In the genomic region with DNA sequence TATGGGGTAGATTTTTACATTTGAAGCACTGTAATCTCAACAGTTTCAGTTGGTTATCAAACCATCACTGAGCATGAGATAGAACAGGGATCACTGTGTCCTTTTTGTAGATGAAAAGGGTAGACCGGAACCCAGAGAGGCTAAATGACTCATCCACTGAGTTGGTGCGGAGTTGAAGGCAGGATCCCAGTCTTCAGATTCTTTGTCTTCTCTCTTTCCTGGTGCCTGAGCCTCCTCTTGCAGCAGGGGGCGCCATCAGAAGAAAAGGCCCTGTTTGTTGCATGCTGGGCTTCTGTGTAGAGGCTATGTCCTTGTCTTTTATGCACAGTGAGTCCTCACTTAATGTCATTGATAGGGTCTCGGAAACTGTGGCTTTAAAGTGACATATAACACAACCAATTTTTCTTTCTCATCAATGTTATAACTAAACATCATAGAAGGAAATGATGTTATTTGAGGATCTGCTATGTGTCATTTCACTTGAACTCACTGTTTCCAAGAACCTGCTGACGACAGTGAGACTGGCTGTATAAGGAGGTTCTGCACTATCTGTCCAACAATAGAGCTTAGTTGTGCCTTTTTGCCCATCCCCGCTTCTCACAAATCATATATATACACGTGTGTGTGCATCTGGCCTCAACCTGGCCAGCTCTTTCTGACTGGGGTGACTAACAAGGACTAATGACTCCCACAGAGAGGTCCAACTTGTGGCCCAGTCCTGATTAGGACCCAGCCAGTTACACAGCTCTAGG, we compare ENCODE assay signal across 7 cellular contexts. TPM values are rescaled to one million over a fixed set of nuclear protein-coding genes. Genes with fewer than 3 reads are reported as not detected.
DNase-seq lines count a peak whose midpoint lies in the region; ATAC-seq and TF ChIP-seq lines count a peak whose summit lies in the region.

No MANE protein-coding gene starts in this region.

- H3K4me3 Mint-ChIP-seq in T-cell: peak overlapping the region in 1 of 3 donors; percentile 28
- H3K4me3 Mint-ChIP-seq in activated naive CD8-positive, alpha-beta T cell treated with anti-CD3 and anti-CD28 coated beads, Interleukin-2, amount 50 U/mL, for 24 hours: peak overlapping the region; percentile 19

- H3K27ac Mint-ChIP-seq in T-cell: peak overlapping the region; percentile 29 to 74
- H3K27ac Mint-ChIP-seq in activated naive CD8-positive, alpha-beta T cell treated with anti-CD3 and anti-CD28 coated beads, Interleukin-2, amount 50 U/mL, for 24 hours: peak overlapping the region; percentile 90

- H3K27me3 Mint-ChIP-seq in T-cell: no peaks in the 10 kb centered on the region
- H3K27me3 Mint-ChIP-seq in activated naive CD8-positive, alpha-beta T cell treated with anti-CD3 and anti-CD28 coated beads, Interleukin-2, amount 50 U/mL, for 24 hours: no peaks in the 10 kb centered on the region

- POLR2A ChIA-PET in T-cell (lab: Charles Lee): no interaction called here

- no peaks in the 10 kb centered on the region for H3K9me3 Mint-ChIP-seq in T-cell
- H3K9me3 Mint-ChIP-seq in activated naive CD8-positive, alpha-beta T cell treated with anti-CD3 and anti-CD28 coated beads, Interleukin-2, amount 50 U/mL, for 24 hours: no peaks in the 10 kb centered on the region

- no peak overlapping the region for H3K27ac ChIP-seq in coronary artery

- peak; percentile 75 for TF ChIP-seq CTCF in GM12865 (IDR thresholded peaks at IDR 0.05; ENCODE audit: insufficient read depth, low read depth, low read length, missing control alignments)
- no peak for TF ChIP-seq CTCF in coronary artery (IDR thresholded peaks at IDR 0.05)

- no peak overlapping the region for H3K4me3 ChIP-seq in GM12865 (ENCODE audit: low read depth, low read length)
- no peak overlapping the region for H3K4me3 ChIP-seq in coronary artery

- H3K36me3 Mint-ChIP-seq in T-cell: peaks cover 65% of the 10 kb centered on the region
- H3K36me3 Mint-ChIP-seq in activated naive CD8-positive, alpha-beta T cell treated with anti-CD3 and anti-CD28 coated beads, Interleukin-2, amount 50 U/mL, for 24 hours (ENCODE audit: low read depth): peaks cover 65% of the 10 kb centered on the region

- ATAC-seq in HG03520 (IDR thresholded peaks at IDR 0.05; ENCODE audit: unreplicated experiment) (peak; percentile 82), T-cell (replicated peaks in 1 of 4) (peak; percentile 61 to 94 (median 86))
- ATAC-seq in activated naive CD8-positive, alpha-beta T cell treated with anti-CD3 and anti-CD28 coated beads, Interleukin-2, amount 50 U/mL, for 24 hours: peak; percentile 90

- CTCF ChIA-PET in T-cell (lab: Charles Lee): no interaction called here

- peak; percentile 79 for DNase-seq in GM12865 (ENCODE audit: low read depth)
- DNase-seq in T-cell: peak; percentile 21 to 69 (median 50)
- DNase-seq in activated naive CD8-positive, alpha-beta T cell treated with anti-CD3 and anti-CD28 coated beads, Interleukin-2, amount 50 U/mL, for 24 hours: peak; percentile 83
- peak; percentile 14 for DNase-seq in kidney glomerular epithelial cell (lab: John Stamatoyannopoulos, UW)
- peak; percentile 71 to 85 for DNase-seq in stimulated activated CD8-positive, alpha-beta memory T cell treated with anti-CD3 and anti-CD28 coated beads, Interleukin-2, amount 100 ng/mL, for 48 hours (ENCODE audit: low read depth in 2 of 2)
- DNase-seq in coronary artery (ENCODE audit: low spot score): no peak

- H3K4me1 Mint-ChIP-seq in T-cell: peaks cover 0 to 15% (median 7%) of the 10 kb centered on the region in 3 donors
- H3K4me1 Mint-ChIP-seq in activated naive CD8-positive, alpha-beta T cell treated with anti-CD3 and anti-CD28 coated beads, Interleukin-2, amount 50 U/mL, for 24 hours: peaks cover 22% of the 10 kb centered on the region

RNA-seq across cellular contexts. Expression of gene ZNF282, which starts 14.3 kb away (rescaled TPM):
- total RNA-seq in T-cell: 10 to 100 TPM; 14.8 to 29.1 (median 22.4) TPM

RNA-seq across cellular contexts. Expression of gene ZNF212, which starts 29.8 kb away (rescaled TPM):
- total RNA-seq in T-cell: 10 to 100 TPM; 14.1 to 21.7 (median 19.6) TPM

RNA-seq across cellular contexts. Expression of gene ZNF783, which starts 52.3 kb away (rescaled TPM):
- total RNA-seq in T-cell: 10 to 100 TPM; 31.1 to 49.4 (median 46.6) TPM
